7 cellular contexts compared by ENCODE assay signal in genomic region chr17:50902358-50902757, GRCh38. TPM values are rescaled to one million over a fixed set of nuclear protein-coding genes. Genes with fewer than 3 reads are reported as not detected.
DNase-seq lines count a peak whose midpoint lies in the region; ATAC-seq and TF ChIP-seq lines count a peak whose summit lies in the region.
"Not testable (repeated sequence)": the region's sequence is repeated elsewhere in the genome, so short reads cannot be mapped to it uniquely, and the experiment has no call there.

No MANE protein-coding gene starts in this region.

- peak overlapping the region in 6 of 7 donors; percentile 87 to 97 (median 96) for H3K27ac Mint-ChIP-seq in CD4-positive, alpha-beta memory T cell
- H3K27ac Mint-ChIP-seq in activated T-cell treated with anti-CD3 and anti-CD28 coated beads, Interleukin-2, amount 50 U/mL, for 72 hours, result peak overlapping the region; percentile 97
- H3K27ac Mint-ChIP-seq in MCF 10A (ENCODE audit: low read depth, unreplicated experiment), result peak overlapping the region; percentile 95
- peak overlapping the region; percentile 17 for H3K27ac Mint-ChIP-seq in neural crest cell (ENCODE audit: unreplicated experiment)
- H3K27ac Mint-ChIP-seq in stimulated activated naive CD8-positive, alpha-beta T cell treated with anti-CD3 and anti-CD28 coated beads, Interleukin-15, amount 100 ng/mL, for 72 hours, result peak overlapping the region; percentile 14 to 97

- H3K36me3 ChIP-seq in CD4-positive, alpha-beta memory T cell (ENCODE audit: insufficient read depth, low read length); RWPE2 (ENCODE audit: low read depth); esophagus squamous epithelium: not testable (repeated sequence)

- not testable (repeated sequence) for DNase-seq in CD4-positive, alpha-beta memory T cell; RWPE2 (ENCODE audit: low spot score); activated T-cell treated with anti-CD3 and anti-CD28 coated beads, Interleukin-2, amount 50 U/mL, for 72 hours; MCF 10A (ENCODE audit: unreplicated experiment); esophagus squamous epithelium (lab: John Stamatoyannopoulos, UW); neural crest cell (ENCODE audit: low read depth, low spot score); stimulated activated naive CD8-positive, alpha-beta T cell treated with anti-CD3 and anti-CD28 coated beads, Interleukin-15, amount 100 ng/mL, for 72 hours

- 57 to 68% methylated on average over 1 of the region's 1 CpG for whole genome bisulfite sequencing in esophagus squamous epithelium, 2 donors

- not testable (repeated sequence) for H3K4me3 ChIP-seq in CD4-positive, alpha-beta memory T cell (ENCODE audit: low read length in 2 of 2); RWPE2 (ENCODE audit: severe bottlenecking); esophagus squamous epithelium

- not testable (repeated sequence) for H3K27me3 Mint-ChIP-seq in CD4-positive, alpha-beta memory T cell; activated T-cell treated with anti-CD3 and anti-CD28 coated beads, Interleukin-2, amount 50 U/mL, for 72 hours (ENCODE audit: low read depth); MCF 10A (ENCODE audit: insufficient read depth, unreplicated experiment); neural crest cell (ENCODE audit: low read depth); stimulated activated naive CD8-positive, alpha-beta T cell treated with anti-CD3 and anti-CD28 coated beads, Interleukin-15, amount 100 ng/mL, for 72 hours

- H3K9me3 ChIP-seq in CD4-positive, alpha-beta memory T cell (ENCODE audit: control insufficient read depth in 1 of 2, low read length in 2 of 2); RWPE2 (ENCODE audit: severe bottlenecking); esophagus squamous epithelium: not testable (repeated sequence)

- not testable (repeated sequence) for H3K27ac ChIP-seq in CD4-positive, alpha-beta memory T cell (ENCODE audit: low read depth, low read length)
- peak overlapping the region; percentile 92 for H3K27ac ChIP-seq in RWPE2 (ENCODE audit: poor library complexity, severe bottlenecking)
- H3K27ac ChIP-seq in esophagus squamous epithelium, result peak overlapping the region; percentile 88 to 97 (median 96)

- POLR2A ChIA-PET in CD4-positive, alpha-beta memory T cell (lab: Charles Lee; ENCODE audit: partially characterized antibody), result interaction anchor here (0.5 to 33.8 kb wide), 7 partner anchors 9 to 86 kb away, joined by 3 to 688 read pairs (median 5); partner anchors contain the start of gene TOB1
- POLR2A ChIA-PET in MCF 10A (lab: Yijun Ruan, JAX), result interaction anchor here (0.6 to 8.4 kb wide), 8 partner anchors 13 to 182 kb away, joined by 3 to 139 read pairs (median 6); partner anchors contain the start of gene TOB1

- intact Hi-C loops in CD4-positive, alpha-beta memory T cell (cut with micrococcal nuclease); MCF 10A (cut with micrococcal nuclease); esophagus squamous epithelium (cut with DNase I): not testable (repeated sequence)

- CTCF ChIA-PET in CD4-positive, alpha-beta memory T cell (lab: Charles Lee; ENCODE audit: partially characterized antibody), result interaction anchor here (0.9 to 2.4 kb wide), 4 partner anchors 14 to 51 kb away, joined by 3 to 13 read pairs (median 4); no protein-coding TSS in a partner anchor
- CTCF ChIA-PET in MCF 10A (lab: Yijun Ruan, JAX), result interaction anchor here (0.5 to 1.7 kb wide), 4 partner anchors 14 to 94 kb away, joined by 3 to 4 read pairs (median 4); no protein-coding TSS in a partner anchor

- peaks cover 42% of the 10 kb centered on the region for H3K4me1 ChIP-seq in CD4-positive, alpha-beta memory T cell (ENCODE audit: insufficient read depth, low read length)
- H3K4me1 ChIP-seq in RWPE2 (ENCODE audit: insufficient read depth, poor library complexity, severe bottlenecking) (peaks cover 29% of the 10 kb centered on the region), esophagus squamous epithelium (peaks cover 32 to 59% (median 32%) of the 10 kb centered on the region in 3 donors)

- not testable (repeated sequence) for ATAC-seq in RWPE2 (ENCODE audit: low read depth); activated T-cell treated with anti-CD3 and anti-CD28 coated beads, Interleukin-2, amount 50 U/mL, for 72 hours (replicated peaks in 1 of 2); stimulated activated naive CD8-positive, alpha-beta T cell treated with anti-CD3 and anti-CD28 coated beads, Interleukin-15, amount 100 ng/mL, for 72 hours

- TF ChIP-seq POLR2A in esophagus squamous epithelium (IDR thresholded peaks at IDR 0.05), result not testable (repeated sequence)

- H3K4me1 Mint-ChIP-seq in CD4-positive, alpha-beta memory T cell, result peaks cover 24 to 49% (median 33%) of the 10 kb centered on the region in 4 donors
- H3K4me1 Mint-ChIP-seq in activated T-cell treated with anti-CD3 and anti-CD28 coated beads, Interleukin-2, amount 50 U/mL, for 72 hours (ENCODE audit: low read depth), result peaks cover 52% of the 10 kb centered on the region
- H3K4me1 Mint-ChIP-seq in MCF 10A (ENCODE audit: insufficient read depth, unreplicated experiment) (peaks cover 21% of the 10 kb centered on the region), neural crest cell (peaks cover 46% of the 10 kb centered on the region)
- H3K4me1 Mint-ChIP-seq in stimulated activated naive CD8-positive, alpha-beta T cell treated with anti-CD3 and anti-CD28 coated beads, Interleukin-15, amount 100 ng/mL, for 72 hours, result peaks cover 51% of the 10 kb centered on the region

- H3K27me3 ChIP-seq in CD4-positive, alpha-beta memory T cell (ENCODE audit: insufficient read depth, low read length); RWPE2 (ENCODE audit: insufficient read depth, poor library complexity, severe bottlenecking); esophagus squamous epithelium: not testable (repeated sequence)

- H3K9me3 Mint-ChIP-seq in CD4-positive, alpha-beta memory T cell; activated T-cell treated with anti-CD3 and anti-CD28 coated beads, Interleukin-2, amount 50 U/mL, for 72 hours; MCF 10A (ENCODE audit: unreplicated experiment); neural crest cell; stimulated activated naive CD8-positive, alpha-beta T cell treated with anti-CD3 and anti-CD28 coated beads, Interleukin-15, amount 100 ng/mL, for 72 hours: not testable (repeated sequence)

- not testable (repeated sequence) for H3K36me3 Mint-ChIP-seq in CD4-positive, alpha-beta memory T cell; activated T-cell treated with anti-CD3 and anti-CD28 coated beads, Interleukin-2, amount 50 U/mL, for 72 hours (ENCODE audit: insufficient read depth in 2 of 2); MCF 10A (ENCODE audit: insufficient read depth, unreplicated experiment); neural crest cell (ENCODE audit: low read depth)

- not testable (repeated sequence) for TF ChIP-seq CTCF in RWPE2 (IDR thresholded peaks at IDR 0.05; ENCODE audit: poor library complexity, severe bottlenecking); MCF 10A (IDR thresholded peaks at IDR 0.05; ENCODE audit: unreplicated experiment); esophagus squamous epithelium (IDR thresholded peaks at IDR 0.05); neural crest cell (conservative IDR thresholded peaks at IDR 0.05)

- H3K4me3 Mint-ChIP-seq in CD4-positive, alpha-beta memory T cell, result peak overlapping the region in 7 of 8 donors; percentile 1 to 62 (median 13)
- peak overlapping the region; percentile 76 to 88 for H3K4me3 Mint-ChIP-seq in activated T-cell treated with anti-CD3 and anti-CD28 coated beads, Interleukin-2, amount 50 U/mL, for 72 hours
- H3K4me3 Mint-ChIP-seq in MCF 10A (ENCODE audit: unreplicated experiment); neural crest cell; stimulated activated naive CD8-positive, alpha-beta T cell treated with anti-CD3 and anti-CD28 coated beads, Interleukin-15, amount 100 ng/mL, for 72 hours: not testable (repeated sequence)

- BruUV-seq in MCF 10A (replicated peaks; lab: Mats Ljungman, UMichigan), result not testable (repeated sequence)

RNA-seq across cellular contexts. Expression of gene TOB1, which starts 36.2 kb away (rescaled TPM):
- total RNA-seq in CD4-positive, alpha-beta memory T cell, result 100 to 1,000 TPM in 1 of 2 experiments, 10 to 100 TPM in 1; 93.7 to 104 TPM
- 100 to 1,000 TPM in 1 of 2 donors, 10 to 100 TPM in 1; 74.3 to 102 TPM for polyA plus RNA-seq in CD4-positive, alpha-beta memory T cell
- total RNA-seq in activated T-cell treated with anti-CD3 and anti-CD28 coated beads, Interleukin-2, amount 50 U/mL, for 72 hours, result 10 to 100 TPM; 57.3 to 68.9 TPM
- total RNA-seq in MCF 10A (2022) (53.1 and 66.0 TPM in 2 replicates), esophagus squamous epithelium (10 to 100 TPM; 21.5 to 35.9 (median 31.1) TPM), neural crest cell (26.2 and 29.5 TPM in 2 replicates)

Comparison
In these comparisons a context has a peak if more than half of its experiments do, and no peak if none do; other contexts are left out.
1. H3K27ac Mint-ChIP-seq: peak in every context shown above with its lines; median percentile 97 in activated T-cell treated with anti-CD3 and anti-CD28 coated beads, Interleukin-2, amount 50 U/mL, for 72 hours; 96 in CD4-positive, alpha-beta memory T cell; 95 in MCF 10A; 56 in stimulated activated naive CD8-positive, alpha-beta T cell treated with anti-CD3 and anti-CD28 coated beads, Interleukin-15, amount 100 ng/mL, for 72 hours; 17 in neural crest cell.